1 cellular context compared by ENCODE assay signal in genomic region chr11:69424748-69425147, GRCh38.
TF ChIP-seq lines count a peak whose summit lies in the region.

No MANE protein-coding gene starts in this region.

TF ChIP-seq in SK-N-SH, 30 proteins besides CTCF, POLR2A, EP300 and RAD21 (continued from another document):
- TF ChIP-seq ZBTB33 (IDR thresholded peaks at IDR 0.05; ENCODE audit: borderline replicate concordance, low read depth): no peak
- no peak for TF ChIP-seq RFX5 (IDR thresholded peaks at IDR 0.05; ENCODE audit: low read length)
